In genomic region chr16:17647879-17648649, GRCh38 we compare ENCODE assay signal across 1 cellular context.
A peak's percentile ranks its signal among the peaks of the same experiment; 100 is the strongest.
TF ChIP-seq lines count a peak whose summit lies in the region.

No MANE protein-coding gene starts in this region.

TF ChIP-seq in HepG2, 621 proteins besides CTCF, POLR2A, EP300 and RAD21:
- TF ChIP-seq MATR3 (CRISPR knock-in tag; IDR thresholded peaks at IDR 0.05) (no peak), ATF7 (IDR thresholded peaks at IDR 0.05) (peak; percentile 44), ATF7 (CRISPR knock-in tag; IDR thresholded peaks at IDR 0.05) (no peak)
